ENCODE assay signal across 1 cellular context in the genomic region with DNA sequence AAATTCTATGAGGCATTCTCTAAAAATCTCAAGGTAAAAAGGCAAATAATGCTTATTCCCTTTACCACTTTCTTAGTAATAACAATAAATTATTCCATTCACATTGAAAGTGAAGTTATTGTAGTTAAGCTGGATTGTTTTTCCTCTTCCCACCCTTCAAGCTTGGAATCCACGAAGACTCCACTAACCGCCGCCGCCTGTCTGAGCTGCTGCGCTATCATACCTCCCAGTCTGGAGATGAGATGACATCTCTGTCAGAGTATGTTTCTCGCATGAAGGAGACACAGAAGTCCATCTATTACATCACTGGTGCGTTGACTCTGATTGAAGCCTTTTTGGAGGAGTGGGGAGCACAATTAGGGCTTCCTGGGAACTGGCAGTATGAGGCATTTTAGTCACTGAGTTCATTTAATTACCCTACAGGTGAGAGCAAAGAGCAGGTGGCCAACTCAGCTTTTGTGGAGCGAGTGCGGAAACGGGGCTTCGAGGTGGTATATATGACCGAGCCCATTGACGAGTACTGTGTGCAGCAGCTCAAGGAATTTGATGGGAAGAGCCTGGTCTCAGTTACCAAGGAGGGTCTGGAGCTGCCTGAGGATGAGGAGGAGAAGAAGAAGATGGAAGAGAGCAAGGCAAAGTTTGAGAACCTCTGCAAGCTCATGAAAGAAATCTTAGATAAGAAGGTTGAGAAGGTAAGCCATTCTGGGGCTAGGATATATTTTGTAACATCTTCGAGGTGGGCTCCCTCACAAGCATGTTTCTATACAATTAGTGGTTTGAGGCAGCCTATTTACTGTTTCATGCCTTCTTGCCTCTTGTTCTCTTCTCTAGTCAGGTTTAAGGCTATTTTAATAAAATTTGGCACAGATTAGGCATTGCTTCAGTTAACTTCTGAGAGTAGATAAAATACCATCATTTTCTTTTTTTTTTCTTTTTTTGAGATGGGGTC.
TF ChIP-seq lines count a peak whose summit lies in the region.

No MANE protein-coding gene starts in this region.

TF ChIP-seq in H1, 55 proteins besides CTCF, POLR2A, EP300 and RAD21:
- TF ChIP-seq SP1 (IDR thresholded peaks at IDR 0.05; ENCODE audit: low read depth, low read length) = peak; percentile 61; the same call in 1 of the 2 replicates
- no peak for TF ChIP-seq CEBPB (IDR thresholded peaks at IDR 0.05; ENCODE audit: low read depth, low read length)
- TF ChIP-seq POLR2AphosphoS5 (IDR thresholded peaks at IDR 0.05; ENCODE audit: low read depth, low read length) = peak; percentile 66
